ENCODE assay signal across 8 cellular contexts in the genomic region with DNA sequence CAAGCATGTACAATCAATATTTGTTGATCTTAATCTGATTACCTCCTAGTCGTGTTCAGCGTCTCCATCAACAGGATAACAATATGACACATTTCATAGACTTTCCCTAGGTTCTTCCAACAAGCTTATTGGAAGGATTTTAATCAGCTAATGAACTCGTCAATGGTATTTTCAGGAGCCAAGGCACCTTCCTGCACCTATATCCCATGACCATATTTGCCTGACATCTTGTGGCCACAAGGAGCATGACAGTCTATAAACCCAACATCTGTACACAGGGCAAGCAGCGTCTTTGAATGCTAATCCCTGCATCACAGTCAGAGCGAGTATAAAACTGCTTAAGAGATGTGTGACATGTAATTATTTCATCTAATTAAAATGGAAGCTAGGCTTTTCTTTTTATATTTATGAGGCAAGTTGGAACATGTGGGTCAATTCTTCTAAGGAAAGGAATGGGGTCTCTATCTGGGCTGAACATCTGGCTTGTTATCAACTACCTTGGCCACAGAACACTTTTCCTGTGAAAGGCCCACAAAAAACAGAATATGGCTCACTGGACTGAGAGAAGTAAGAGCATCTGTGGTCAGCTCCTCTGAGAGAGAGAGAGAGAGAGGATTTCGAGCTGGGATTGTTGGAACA.
A peak's percentile ranks its signal among the peaks of the same experiment; 100 is the strongest.
DNase-seq lines count a peak whose midpoint lies in the region; ATAC-seq, FAIRE-seq and TF ChIP-seq lines count a peak whose summit lies in the region.

No MANE protein-coding gene starts in this region.

- H3K4me1 ChIP-seq in Karpas-422 (ENCODE audit: low read length) (no peaks in the 10 kb centered on the region), Peyer's patch (peaks cover 0 to 1% (median 0%) of the 10 kb centered on the region in 4 donors), H1 (replicated peaks in 1 of 4; ENCODE audit: control insufficient read depth in 3 of 4, insufficient read depth in 4 of 4, low read length in 3 of 4) (peaks cover 0 to 3% (median under 1%) of the 10 kb centered on the region in 4 experiments; a peak in 2 of 7 replicates), aorta (ENCODE audit: control insufficient read depth in 1 of 2, insufficient read depth in 2 of 2, low read length in 2 of 2) (no peaks in the 10 kb centered on the region)

- H3K9me3 ChIP-seq in Karpas-422 (ENCODE audit: low read length) (no peaks in the 10 kb centered on the region), Peyer's patch (no peaks in the 10 kb centered on the region), H1 (ENCODE audit: insufficient read depth in 2 of 2, low read depth in 1 of 2, low read length in 1 of 2) (no peaks in the 10 kb centered on the region), aorta (ENCODE audit: control insufficient read depth, low read length) (no peaks in the 10 kb centered on the region)

- no peak overlapping the region for H2BK12ac ChIP-seq in H1 (ENCODE audit: low read depth, low read length)

- H3K36me3 ChIP-seq in Karpas-422 (ENCODE audit: insufficient read depth, low read length), result no peaks in the 10 kb centered on the region
- H3K36me3 ChIP-seq in Peyer's patch, result no peaks in the 10 kb centered on the region
- no peaks in the 10 kb centered on the region for H3K36me3 ChIP-seq in H1 (ENCODE audit: control insufficient read depth in 2 of 4, insufficient read depth in 4 of 4, low read length in 3 of 4)
- no peaks in the 10 kb centered on the region for H3K36me3 ChIP-seq in aorta (ENCODE audit: control insufficient read depth in 1 of 2, insufficient read depth in 2 of 2, low read length in 1 of 2)

- no peak for TF ChIP-seq EP300 in H1 (IDR thresholded peaks at IDR 0.05; ENCODE audit: borderline replicate concordance in 1 of 2, low read depth in 2 of 2, low read length in 2 of 2)

- no peak overlapping the region for H2BK5ac ChIP-seq in H1 (ENCODE audit: low read depth, low read length)

- CTCF ChIA-PET in H1 (lab: Charles Lee; ENCODE audit: partially characterized antibody), result interaction anchor here (0.6 to 7.8 kb wide), 73 partner anchors 9 to 624 kb away, joined by 3 to 69 read pairs (median 4); no protein-coding TSS in a partner anchor

- no peak overlapping the region for H3K4ac ChIP-seq in H1 (replicated peaks; ENCODE audit: insufficient read length, low read depth, low read length)

- H3K27me3 ChIP-seq in Karpas-422 (ENCODE audit: low read length) (no peaks in the 10 kb centered on the region), Peyer's patch (no peaks in the 10 kb centered on the region), H1 (replicated peaks in 1 of 4; ENCODE audit: control insufficient read depth in 3 of 4, extremely low read depth in 1 of 4, insufficient read depth in 3 of 4, low read length in 3 of 4) (no peaks in the 10 kb centered on the region), aorta (ENCODE audit: control insufficient read depth in 1 of 2, insufficient read depth in 2 of 2, low read length in 1 of 2) (no peaks in the 10 kb centered on the region)

- H2AFZ ChIP-seq in Karpas-422 (ENCODE audit: low read length), result no peak overlapping the region
- no peak overlapping the region for H2AFZ ChIP-seq in H1 (ENCODE audit: low read length)

- H2BK120ac ChIP-seq in H1 (replicated peaks; ENCODE audit: low read depth, low read length), result no peak overlapping the region

- H3K18ac ChIP-seq in H1 (ENCODE audit: extremely low read depth, low read length), result no peak overlapping the region

- FAIRE-seq in H1 (lab: Jason Lieb, UNC), result peak; percentile 50

- H3K4me2 ChIP-seq in Karpas-422 (ENCODE audit: low read depth, low read length, poor library complexity, severe bottlenecking), result no peak overlapping the region
- no peak overlapping the region for H3K4me2 ChIP-seq in H1 (ENCODE audit: insufficient read depth in 1 of 2, low read depth in 2 of 2, low read length in 2 of 2)

- intact Hi-C loops in aorta (cut with DNase I), result no loop called here

- H3K79me2 ChIP-seq in Karpas-422 (ENCODE audit: low read length) (no peaks in the 10 kb centered on the region), H1 (ENCODE audit: control insufficient read depth in 1 of 2, insufficient read depth in 2 of 2, low read length in 2 of 2) (no peaks in the 10 kb centered on the region)

- H3K9me2 ChIP-seq in Karpas-422 (replicated peaks; ENCODE audit: insufficient read depth, low read length), result no peaks in the 10 kb centered on the region

- 38% methylated on average over 6 of the region's 6 CpGs; no CpG with 5 or more reads in 1 of the 2 experiments for WGBS in H1 (ENCODE audit: extremely low coverage in 1 of 2, insufficient coverage in 1 of 2, insufficient read length in 1 of 2, insufficient replicate concordance in 2 of 2, low coverage in 1 of 2, low lambda C conversion rate in 2 of 2, missing lambda C conversion rate in 1 of 2), 2 experiments
- WGBS in aorta, 2 donors, result 22 to 23% methylated on average over 6 of the region's 6 CpGs

- H3K27ac ChIP-seq in Karpas-422 (ENCODE audit: low read length) (no peak overlapping the region), Peyer's patch (no peak overlapping the region), H1 (ENCODE audit: low read depth, low read length) (no peak overlapping the region), aorta (ENCODE audit: low read depth in 1 of 2, low read length in 2 of 2) (no peak overlapping the region)

- TF ChIP-seq POLR2A in Peyer's patch (IDR thresholded peaks at IDR 0.05) (no peak), H1 (IDR thresholded peaks at IDR 0.05; ENCODE audit: control extremely low read depth in 1 of 2, low read depth in 2 of 2, low read length in 2 of 2) (no peak)

- no peak overlapping the region for H3K9ac ChIP-seq in Karpas-422 (ENCODE audit: low read length)
- no peak overlapping the region for H3K9ac ChIP-seq in H1 (replicated peaks in 1 of 4; ENCODE audit: extremely low read depth in 1 of 4, low read depth in 3 of 4, low read length in 3 of 4)

- TF ChIP-seq CTCF in GM12872 (IDR thresholded peaks at IDR 0.05; ENCODE audit: insufficient read depth, low read depth, low read length), result peak; percentile 85
- peak; percentile 23 to 89 (median 80) for TF ChIP-seq CTCF in Peyer's patch (IDR thresholded peaks at IDR 0.05)
- peak; percentile 43 to 89 (median 84) for TF ChIP-seq CTCF in H1 (IDR thresholded peaks at IDR 0.05; ENCODE audit: control extremely low read depth in 1 of 3, insufficient read depth in 1 of 3, low read depth in 1 of 3, low read length in 3 of 3)

- H4K20me1 ChIP-seq in Karpas-422 (ENCODE audit: insufficient read depth, low read depth, low read length) (no peaks in the 10 kb centered on the region), H1 (replicated peaks in 1 of 2; ENCODE audit: control insufficient read depth in 1 of 2, insufficient read depth in 2 of 2, low read length in 2 of 2) (no peaks in the 10 kb centered on the region)

- H3K23ac ChIP-seq in H1 (ENCODE audit: insufficient read length), result no peak overlapping the region

- H4K5ac ChIP-seq in H1 (ENCODE audit: insufficient read length, low read depth, low read length), result no peak overlapping the region

- H3K14ac ChIP-seq in H1 (ENCODE audit: insufficient read length), result no peak overlapping the region

- H3K79me1 ChIP-seq in H1 (ENCODE audit: low read depth, low read length), result no peaks in the 10 kb centered on the region

- H4K91ac ChIP-seq in H1 (replicated peaks; ENCODE audit: insufficient read length, low read length), result no peak overlapping the region

- H2BK20ac ChIP-seq in H1 (ENCODE audit: low read length), result no peak overlapping the region

- DNase-seq in AG08396 (ENCODE audit: low spot score), result peak; percentile 19
- peak; percentile 32 for DNase-seq in HCEC 1CT
- peak; percentile 78 for DNase-seq in Karpas-422
- peak in 2 of 3 donors; percentile 22 to 66 for DNase-seq in Peyer's patch
- no peak for DNase-seq in H1 (ENCODE audit: low read depth in 1 of 2, low spot score in 2 of 2)
- peak; percentile 47 for DNase-seq in mucosa of gallbladder (ENCODE audit: low spot score)
- DNase-seq in aorta, result no peak

- H3K4me3 ChIP-seq in Karpas-422 (ENCODE audit: low read length), result no peak overlapping the region
- no peak overlapping the region for H3K4me3 ChIP-seq in Peyer's patch
- no peak overlapping the region for H3K4me3 ChIP-seq in H1 (ENCODE audit: extremely low read depth in 1 of 4, insufficient read depth in 2 of 4, low read depth in 3 of 4, low read length in 4 of 4)
- H3K4me3 ChIP-seq in aorta (ENCODE audit: low read length in 2 of 2), result no peak overlapping the region

- no peak for ATAC-seq in aorta (ENCODE audit: low FRiP score)

- TF ChIP-seq RAD21 in H1 (IDR thresholded peaks at IDR 0.05 in 1 of 2, conservative IDR thresholded peaks at IDR 0.05 in 1 of 2; ENCODE audit: low read depth in 2 of 2, low read length in 2 of 2), result peak; percentile 94

- no peak overlapping the region for H2BK15ac ChIP-seq in H1 (ENCODE audit: low read length)

- H4K8ac ChIP-seq in H1 (ENCODE audit: extremely low read depth, insufficient read depth, low read length), result no peak overlapping the region

- H3K56ac ChIP-seq in H1 (replicated peaks; ENCODE audit: insufficient read length, low read depth, low read length), result no peak overlapping the region

- no peak overlapping the region for H2AK5ac ChIP-seq in H1 (ENCODE audit: low read depth, low read length)

- no peaks in the 10 kb centered on the region for H3K23me2 ChIP-seq in H1 (ENCODE audit: low read depth, low read length)

- POLR2A ChIA-PET in H1 (lab: Charles Lee; ENCODE audit: partially characterized antibody), result no interaction called here

TF ChIP-seq in H1, 55 proteins besides CTCF, POLR2A, EP300 and RAD21:
- TF ChIP-seq KDM4A (IDR thresholded peaks at IDR 0.05; ENCODE audit: low read depth, low read length, severe bottlenecking) (no peak), TEAD4 (IDR thresholded peaks at IDR 0.05; ENCODE audit: low read depth, low read length) (0 out of 2 replicates have a peak, but pooled peaks have one; percentile 4)
TF ChIP-seq in H1: peak in this region for 1.

Comparison
In these comparisons a context has a peak if more than half of its experiments do, and no peak if none do; other contexts are left out.
1. DNase-seq: peak in AG08396 (single experiment), HCEC 1CT (single experiment), Karpas-422 (single experiment), Peyer's patch (2 of 3) and mucosa of gallbladder (single experiment); none in H1 (0 of 2) and aorta (0 of 2).
2. Peak in every context shown above with its lines, with median percentiles within 50 percentile points of each other: CTCF ChIP-seq.